In genomic region chr20:44609511-44610312, GRCh38 we compare ENCODE assay signal across 8 cellular contexts. TPM values are rescaled to one million over a fixed set of nuclear protein-coding genes. Genes with fewer than 3 reads are reported as not detected.
DNase-seq lines count a peak whose midpoint lies in the region; ATAC-seq, FAIRE-seq and TF ChIP-seq lines count a peak whose summit lies in the region.

No MANE protein-coding gene starts in this region.

- peak overlapping the region in 1 of 2 donors; percentile 17 for H3K4me3 ChIP-seq in right atrium auricular region
- peak overlapping the region; percentile 65 for H3K4me3 ChIP-seq in rectal smooth muscle tissue (ENCODE audit: low read length)
- H3K4me3 ChIP-seq in vagina: peak overlapping the region in 1 of 2 donors; percentile 17

- peaks cover 22% of the 10 kb centered on the region for H3K36me3 ChIP-seq in right atrium auricular region
- peaks cover 5% of the 10 kb centered on the region for H3K36me3 ChIP-seq in rectal smooth muscle tissue (ENCODE audit: control insufficient read depth, insufficient read depth, low read length)
- peaks cover 0 to 14% of the 10 kb centered on the region in 2 donors for H3K36me3 ChIP-seq in vagina

- TF ChIP-seq CTCF in right atrium auricular region (IDR thresholded peaks at IDR 0.05) (peak; percentile 96 to 98), vagina (IDR thresholded peaks at IDR 0.05) (peak; percentile 97 to 99 (median 98))

- DNase-seq in NCI-H146 treated with DMSO at 0.1 percent for 48 hours (lab: John Stamatoyannopoulos, UW; ENCODE audit: unreplicated experiment): peak; percentile 90
- peak; percentile 60 to 76 (median 73) for DNase-seq in T-helper 2 cell
- DNase-seq in anterior cingulate cortex (lab: John Stamatoyannopoulos, UW): peak in 55 of 58 donors; percentile 37 to 89 (median 75)
- DNase-seq in right atrium auricular region (ENCODE audit: low spot score): peak; percentile 92
- DNase-seq in vagina (ENCODE audit: extremely low spot score in 2 of 2): no peak

- H3K9ac ChIP-seq in rectal smooth muscle tissue (ENCODE audit: low read length): no peak overlapping the region

- H3K27ac ChIP-seq in right atrium auricular region: peak overlapping the region; percentile 84 to 87
- H3K27ac ChIP-seq in rectal smooth muscle tissue (ENCODE audit: low read depth, low read length): peak overlapping the region; percentile 95
- H3K27ac ChIP-seq in vagina: peak overlapping the region; percentile 85

- peak; percentile 79 for ATAC-seq in HG02588 (IDR thresholded peaks at IDR 0.05; ENCODE audit: unreplicated experiment)

- FAIRE-seq in G401.6 (lab: Jason Lieb, UNC): peak; percentile 89

- peaks cover 0 to 37% of the 10 kb centered on the region in 2 donors for H3K4me1 ChIP-seq in right atrium auricular region
- H3K4me1 ChIP-seq in rectal smooth muscle tissue (ENCODE audit: control insufficient read depth, insufficient read depth, low read length): peaks cover 19% of the 10 kb centered on the region
- peaks cover 37% of the 10 kb centered on the region for H3K4me1 ChIP-seq in vagina

- TF ChIP-seq POLR2A in vagina (IDR thresholded peaks at IDR 0.05): no peak

- intact Hi-C loops in vagina (cut with DNase I): loop anchor here (10.0 kb wide), 2 partner anchors 135 to 225 kb away; partner anchors contain the start of gene TTPAL

- no peaks in the 10 kb centered on the region for H3K9me3 ChIP-seq in right atrium auricular region
- H3K9me3 ChIP-seq in vagina: no peaks in the 10 kb centered on the region

- H3K27me3 ChIP-seq in right atrium auricular region (no peaks in the 10 kb centered on the region), rectal smooth muscle tissue (ENCODE audit: control insufficient read depth, insufficient read depth, low read length) (no peaks in the 10 kb centered on the region), vagina (no peaks in the 10 kb centered on the region)

RNA-seq across cellular contexts. Expression of gene PKIG, which starts 27.3 kb away (rescaled TPM):
- total RNA-seq in right atrium auricular region: 100 to 1,000 TPM; 237 to 268 TPM
- total RNA-seq in vagina: 146 TPM

RNA-seq across cellular contexts. Expression of gene ADA, which starts 41.8 kb away (rescaled TPM):
- total RNA-seq in right atrium auricular region: 10 to 100 TPM in 1 of 2 donors, 1 to 10 TPM in 1; 6.3 to 16.7 TPM
- 25.3 TPM for total RNA-seq in vagina

Comparison
In these comparisons a context has a peak if more than half of its experiments do, and no peak if none do; other contexts are left out.
1. DNase-seq: peak in NCI-H146 treated with DMSO at 0.1 percent for 48 hours (single experiment), T-helper 2 cell (5 of 5), anterior cingulate cortex (55 of 58) and right atrium auricular region (single experiment); none in vagina (0 of 2).
2. Peak in every context shown above with its lines, with median percentiles within 50 percentile points of each other: H3K27ac ChIP-seq.